Comparison of ENCODE assay signal across 31 cellular contexts in the genomic region with DNA sequence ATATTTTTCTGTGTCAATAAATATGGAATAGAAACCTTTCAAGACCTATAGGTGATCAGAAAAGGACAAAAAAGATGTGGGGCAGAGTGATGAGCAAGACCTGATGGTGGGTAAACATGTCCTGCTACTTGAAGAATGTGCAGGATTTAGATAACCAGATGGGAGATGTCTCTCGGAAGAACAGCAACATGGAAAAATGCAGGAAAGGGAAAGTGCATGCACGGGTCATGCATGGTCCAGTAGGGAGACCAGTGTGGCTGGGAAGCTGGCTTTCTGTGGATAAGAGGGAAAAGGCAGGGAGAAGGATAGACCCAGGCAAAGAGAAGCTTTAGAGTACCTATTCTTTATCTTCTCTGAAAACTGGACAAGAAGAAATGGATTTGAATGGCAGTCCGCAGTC. TPM values are rescaled to one million over a fixed set of nuclear protein-coding genes. Genes with fewer than 3 reads are reported as not detected.
A peak's percentile ranks its signal among the peaks of the same experiment; 100 is the strongest.
DNase-seq lines count a peak whose midpoint lies in the region; ATAC-seq and TF ChIP-seq lines count a peak whose summit lies in the region.
"Had no signal": no experiment of that assay in that cellular context is flagged by ENCODE, and none has a peak within 500 bp of the region (broad histone marks: within the 10 kb centered on the region; RNA-seq: fewer than 3 reads in every experiment).

No MANE protein-coding gene starts in this region.

- peaks cover 9% of the 10 kb centered on the region for H3F3A ChIP-seq in PC-3 (ENCODE audit: low read length, unreplicated experiment)

- H3K9me3 ChIP-seq in PC-3 (ENCODE audit: low read length): no peaks in the 10 kb centered on the region
- H3K9me3 ChIP-seq: esophagus muscularis mucosa, gastrocnemius medialis, MG63, ovary, tibial artery had no signal

- no peak for DNase-seq in PC-3
- DNase-seq in brain microvascular endothelial cell: no peak
- no peak for DNase-seq in mesothelial cell of epicardium (ENCODE audit: low spot score in 2 of 2, unreplicated experiment in 2 of 2)
- no peak for DNase-seq in HPDE6-E6E7 (ENCODE audit: extremely low spot score)
- DNase-seq in stimulated activated effector memory CD8-positive, alpha-beta T cell treated with anti-CD3 and anti-CD28 coated beads, Interleukin-12 subunit alpha, Interleukin-12 subunit beta, amount 100 ng/mL, for 72 hours (ENCODE audit: low spot score in 2 of 2): no peak
- DNase-seq in hypothalamus (lab: John Stamatoyannopoulos, UW): no peak
- no peak for DNase-seq in UCSD-AML1 (lab: John Stamatoyannopoulos, UW; ENCODE audit: unreplicated experiment)
- DNase-seq: activated CD4-positive, alpha-beta T cell treated with anti-CD3 and anti-CD28 coated beads, Interleukin-2, amount 50 U/mL, for 1 hour; activated CD8-positive, alpha-beta memory T cell treated with anti-CD3 and anti-CD28 coated beads, Interleukin-2, amount 50 U/mL, for 4 hours; activated naive CD4-positive, alpha-beta T cell treated with anti-CD3 and anti-CD28 coated beads, Interleukin-2, amount 50 U/mL, for 16 hours; CD8-positive, alpha-beta T cell; cortex of kidney; endodermal cell; gastrocnemius medialis; H9; KBM-7; MG63; naive B cell; NCI-H2081 treated with DMSO at 0.1 percent for 48 hours; NCI-H345; ovary; retina; stimulated activated CD4-positive, alpha-beta T cell treated with anti-CD3 and anti-CD28 coated beads, Interleukin-1b, Interleukin-23, amount 100 ng/mL, for 48 hours; T1000; tibial artery had no signal

- H4K20me1 ChIP-seq in PC-3 (ENCODE audit: low read length): no peaks in the 10 kb centered on the region

- no peak overlapping the region for H3K4me3 Mint-ChIP-seq in mesothelial cell of epicardium
- no peak overlapping the region for H3K4me3 Mint-ChIP-seq in stimulated activated effector memory CD8-positive, alpha-beta T cell treated with anti-CD3 and anti-CD28 coated beads, Interleukin-12 subunit alpha, Interleukin-12 subunit beta, amount 100 ng/mL, for 72 hours
- H3K4me3 Mint-ChIP-seq: CD8-positive, alpha-beta T cell; endodermal cell; H9; naive B cell; WTC11 had no signal

- H3K9me3 Mint-ChIP-seq in mesothelial cell of epicardium: no peaks in the 10 kb centered on the region
- no peaks in the 10 kb centered on the region for H3K9me3 Mint-ChIP-seq in stimulated activated effector memory CD8-positive, alpha-beta T cell treated with anti-CD3 and anti-CD28 coated beads, Interleukin-12 subunit alpha, Interleukin-12 subunit beta, amount 100 ng/mL, for 72 hours
- H3K9me3 Mint-ChIP-seq: activated T-helper 17 cell treated with anti-CD3 and anti-CD28 coated beads, Interleukin-2, amount 50 U/mL, for 72 hours; CD8-positive, alpha-beta T cell; endodermal cell; H9; naive B cell; WTC11 had no signal

- no peaks in the 10 kb centered on the region for H3K36me3 Mint-ChIP-seq in mesothelial cell of epicardium
- peaks cover 7% of the 10 kb centered on the region for H3K36me3 Mint-ChIP-seq in stimulated activated effector memory CD8-positive, alpha-beta T cell treated with anti-CD3 and anti-CD28 coated beads, Interleukin-12 subunit alpha, Interleukin-12 subunit beta, amount 100 ng/mL, for 72 hours
- H3K36me3 Mint-ChIP-seq: CD8-positive, alpha-beta T cell; naive B cell; WTC11 had no signal

- no TSS peak for BruUV-seq in PC-3 (replicated peaks; lab: Mats Ljungman, UMichigan)

- no peaks in the 10 kb centered on the region for H3K27me3 Mint-ChIP-seq in mesothelial cell of epicardium (ENCODE audit: low read depth)

- H3K9ac ChIP-seq in PC-3 (ENCODE audit: low read length): peak overlapping the region; percentile 62

- H3K36me3 ChIP-seq in ACC112 (ENCODE audit: insufficient read depth, low read length) (no peaks in the 10 kb centered on the region), PC-3 (ENCODE audit: low read depth, low read length) (no peaks in the 10 kb centered on the region), brain microvascular endothelial cell (replicated peaks) (no peaks in the 10 kb centered on the region)
- H3K36me3 ChIP-seq: esophagus muscularis mucosa, gastrocnemius medialis, MG63, ovary, tibial artery had no signal

- H3K4me3 ChIP-seq in ACC112 (ENCODE audit: low read depth, low read length) (peak overlapping the region; percentile 17; the same call in 1 of the 2 replicates), PC-3 (ENCODE audit: low read length) (no peak overlapping the region), brain microvascular endothelial cell (ENCODE audit: low read depth, low read length) (no peak overlapping the region)
- H3K4me3 ChIP-seq: esophagus muscularis mucosa, gastrocnemius medialis, MG63, ovary, smooth muscle cell, tibial artery had no signal

- H2AFZ ChIP-seq in ACC112 (ENCODE audit: low read length, unreplicated experiment): no peak overlapping the region
- H2AFZ ChIP-seq in PC-3 (ENCODE audit: low read length): no peak overlapping the region

- in situ Hi-C loops in brain microvascular endothelial cell (cut with HindIII; ENCODE audit: low pct_ligation_motif_present, low sequenced_read_pairs): no loop called here

- H3K9me2 ChIP-seq in PC-3 (replicated peaks; ENCODE audit: low read length): no peaks in the 10 kb centered on the region

- H3K4me1 Mint-ChIP-seq in mesothelial cell of epicardium: peaks cover 60% of the 10 kb centered on the region
- peaks cover 38% of the 10 kb centered on the region for H3K4me1 Mint-ChIP-seq in stimulated activated effector memory CD8-positive, alpha-beta T cell treated with anti-CD3 and anti-CD28 coated beads, Interleukin-12 subunit alpha, Interleukin-12 subunit beta, amount 100 ng/mL, for 72 hours
- H3K4me1 Mint-ChIP-seq: endodermal cell had no signal

- intact Hi-C loops in PC-3 (cut with micrococcal nuclease): no loop called here

- no peak for TF ChIP-seq CTCF in PC-3 (conservative IDR thresholded peaks at IDR 0.05; ENCODE audit: low read depth, low read length)
- no peak for TF ChIP-seq CTCF in brain microvascular endothelial cell (IDR thresholded peaks at IDR 0.05; ENCODE audit: low read depth, low read length, missing control alignments)
- TF ChIP-seq CTCF in mesothelial cell of epicardium (IDR thresholded peaks at IDR 0.05; ENCODE audit: unreplicated experiment): no peak

- H3K27me3 ChIP-seq in ACC112 (ENCODE audit: insufficient read depth, low read length) (no peaks in the 10 kb centered on the region), PC-3 (ENCODE audit: low read length) (no peaks in the 10 kb centered on the region), brain microvascular endothelial cell (replicated peaks) (no peaks in the 10 kb centered on the region)
- H3K27me3 ChIP-seq: esophagus muscularis mucosa, gastrocnemius medialis, MG63, ovary, tibial artery had no signal

- H3K27ac Mint-ChIP-seq in mesothelial cell of epicardium: peak overlapping the region; percentile 13
- no peak overlapping the region for H3K27ac Mint-ChIP-seq in stimulated activated effector memory CD8-positive, alpha-beta T cell treated with anti-CD3 and anti-CD28 coated beads, Interleukin-12 subunit alpha, Interleukin-12 subunit beta, amount 100 ng/mL, for 72 hours
- H3K27ac Mint-ChIP-seq: activated T-helper 17 cell treated with anti-CD3 and anti-CD28 coated beads, Interleukin-2, amount 50 U/mL, for 72 hours; CD8-positive, alpha-beta T cell; endodermal cell; H9; naive B cell; WTC11 had no signal

- peak overlapping the region; percentile 72 for H3K4me2 ChIP-seq in PC-3 (ENCODE audit: low read length)

- H3K4me1 ChIP-seq in ACC112 (ENCODE audit: control insufficient read depth, insufficient read depth, low read length, unreplicated experiment) (peaks cover 50% of the 10 kb centered on the region), PC-3 (ENCODE audit: insufficient read depth, low read length) (peaks cover 80% of the 10 kb centered on the region)
- H3K4me1 ChIP-seq: esophagus muscularis mucosa, gastrocnemius medialis had no signal

- peak overlapping the region; percentile 66; the same call in 1 of the 2 replicates for H3K27ac ChIP-seq in ACC112 (ENCODE audit: low read depth, low read length)
- peak overlapping the region; percentile 96 for H3K27ac ChIP-seq in PC-3 (ENCODE audit: low read length)
- peak overlapping the region; percentile 11 for H3K27ac ChIP-seq in brain microvascular endothelial cell
- H3K27ac ChIP-seq: esophagus muscularis mucosa, gastrocnemius medialis, ovary, tibial artery had no signal

- H3K79me2 ChIP-seq in ACC112 (ENCODE audit: control insufficient read depth, insufficient read depth, low read length, unreplicated experiment): no peaks in the 10 kb centered on the region
- H3K79me2 ChIP-seq in PC-3 (ENCODE audit: low read length): no peaks in the 10 kb centered on the region

- POLR2A ChIA-PET in PC-3 (lab: Charles Lee; ENCODE audit: unreplicated experiment): no interaction called here

- ATAC-seq in PC-3: no peak
- ATAC-seq in stimulated activated effector memory CD8-positive, alpha-beta T cell treated with anti-CD3 and anti-CD28 coated beads, Interleukin-12 subunit alpha, Interleukin-12 subunit beta, amount 100 ng/mL, for 72 hours: no peak
- ATAC-seq: CD8-positive, alpha-beta T cell; gastrocnemius medialis; left lobe of liver; WTC11 had no signal

- CTCF ChIA-PET in PC-3 (lab: Charles Lee): no interaction called here

RNA-seq across cellular contexts. Expression of a gene that starts 7.1 kb away (rescaled TPM):
- total RNA-seq in PC-3 (2014; rRNA removed) (64.4 and 73.2 TPM in 2 replicates), mesothelial cell of epicardium (126 to 133 TPM (median 132 TPM) in 3 replicates)

Comparison
In these comparisons a context has a peak if more than half of its experiments do, and no peak if none do; other contexts are left out.
1. H3K27ac ChIP-seq: peak in every context shown above with its lines; median percentile 96 in PC-3; 66 in ACC112; 11 in brain microvascular endothelial cell.